ENCODE assay signal across 16 cellular contexts in the genomic region with DNA sequence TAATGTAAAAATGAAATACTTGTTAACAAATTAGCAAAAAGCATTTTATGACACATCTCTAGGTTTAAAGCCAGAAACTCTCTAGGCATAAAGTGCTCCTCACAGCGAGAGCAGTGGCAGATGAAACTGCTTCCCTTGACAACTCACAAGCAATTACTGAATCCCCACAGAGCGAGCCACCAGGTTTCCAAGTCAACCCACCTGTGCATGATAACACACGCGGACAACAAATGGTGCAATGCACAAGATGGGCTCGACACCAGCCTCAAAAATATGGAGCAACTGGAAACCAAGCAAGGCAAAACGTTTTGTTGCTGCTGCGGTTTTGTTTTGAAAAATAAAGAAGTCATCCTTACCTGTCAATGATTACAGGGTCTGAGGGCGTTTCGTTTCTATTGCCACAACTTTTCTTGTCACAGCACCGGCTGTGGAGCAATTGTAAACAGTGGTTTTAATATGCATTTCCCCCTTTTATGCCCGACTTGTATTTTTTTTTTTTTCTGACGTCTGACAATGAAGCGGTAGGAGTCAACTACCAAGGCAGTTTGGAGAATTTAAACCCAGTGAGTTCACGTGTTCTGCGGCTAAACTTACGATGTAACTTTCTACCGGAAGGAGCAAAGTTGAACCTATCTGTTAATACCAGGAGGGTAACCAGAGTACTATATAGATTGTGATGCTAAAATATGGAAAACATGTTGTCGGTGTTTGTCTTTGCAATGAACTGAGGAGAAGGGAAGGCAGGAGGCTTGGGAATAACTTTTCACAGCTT. TPM values are rescaled to one million over a fixed set of nuclear protein-coding genes. Genes with fewer than 3 reads are reported as not detected.
DNase-seq lines count a peak whose midpoint lies in the region; TF ChIP-seq lines count a peak whose summit lies in the region.
"Had no signal": no experiment of that assay in that cellular context is flagged by ENCODE, and none has a peak within 500 bp of the region (broad histone marks: within the 10 kb centered on the region; RNA-seq: fewer than 3 reads in every experiment).

No MANE protein-coding gene starts in this region.

- no peak overlapping the region for H3K27ac ChIP-seq in parathyroid adenoma
- H3K27ac ChIP-seq in Peyer's patch, result no peak overlapping the region
- H3K27ac ChIP-seq: PC-9, upper lobe of left lung had no signal

- H3K27me3 ChIP-seq in parathyroid adenoma (ENCODE audit: control insufficient read depth, insufficient read depth, low read length) (peaks cover 11% of the 10 kb centered on the region), Peyer's patch (peaks cover 0 to 49% of the 10 kb centered on the region in 2 donors)

- TF ChIP-seq POLR2A in NB4 (IDR thresholded peaks at IDR 0.05; ENCODE audit: extremely low read depth, insufficient read length) (no peak), Peyer's patch (IDR thresholded peaks at IDR 0.05) (no peak)

- no peak for TF ChIP-seq CTCF in NB4 (IDR thresholded peaks at IDR 0.05; ENCODE audit: low read depth, low read length)
- TF ChIP-seq CTCF in fibroblast of the aortic adventitia (IDR thresholded peaks at IDR 0.05; ENCODE audit: insufficient read depth, low read length), result no peak
- TF ChIP-seq CTCF in parathyroid adenoma (IDR thresholded peaks at IDR 0.05), result no peak
- TF ChIP-seq CTCF in Peyer's patch (IDR thresholded peaks at IDR 0.05), result no peak

- peak overlapping the region; percentile 2 for H3K4me2 ChIP-seq in parathyroid adenoma (ENCODE audit: low read length)
- H3K4me2 ChIP-seq: PC-9 had no signal

- in situ Hi-C loops in KBM-7 (cut with MboI; ENCODE audit: low pct_unique_long_range_greater_than_20kb, low sequenced_read_pairs), result no loop called here

- peak; percentile 47 for DNase-seq in GF-D8 (lab: John Stamatoyannopoulos, UW)
- DNase-seq in NB4 (ENCODE audit: low read depth), result no peak
- peak; percentile 25 for DNase-seq in fibroblast of the aortic adventitia (ENCODE audit: low read depth)
- no peak for DNase-seq in KBM-7
- DNase-seq in Peyer's patch, result no peak
- no peak for DNase-seq in medulla oblongata (ENCODE audit: extremely low spot score)
- DNase-seq: activated CD4-positive, CD25-positive, alpha-beta regulatory T cell treated with anti-CD3 and anti-CD28 coated beads, Interleukin-2, amount 50 U/mL, for 72 hours; C1 segment of cervical spinal cord; caudate nucleus; kidney; PC-9; stimulated activated CD4-positive, alpha-beta T cell treated with anti-CD3 and anti-CD28 coated beads, Interleukin-4, amount 100 ng/mL, for 24 hours; upper lobe of left lung had no signal

- peak overlapping the region; percentile 27 for H3K4me3 ChIP-seq in NB4 (ENCODE audit: low read depth, low read length)
- peak overlapping the region; percentile 25 for H3K4me3 ChIP-seq in fibroblast of the aortic adventitia (ENCODE audit: low read depth, low read length)
- H3K4me3 ChIP-seq in parathyroid adenoma (ENCODE audit: low read depth, low read length), result no peak overlapping the region
- H3K4me3 ChIP-seq in Peyer's patch, result no peak overlapping the region
- H3K4me3 ChIP-seq: PC-9, upper lobe of left lung had no signal

- H3K4me1 ChIP-seq in parathyroid adenoma, result no peaks in the 10 kb centered on the region
- peaks cover 0 to 15% (median 0%) of the 10 kb centered on the region in 4 donors for H3K4me1 ChIP-seq in Peyer's patch

- no peaks in the 10 kb centered on the region for H3K9me3 ChIP-seq in parathyroid adenoma (ENCODE audit: control insufficient read depth, low read length)
- H3K9me3 ChIP-seq in Peyer's patch, result no peaks in the 10 kb centered on the region
- H3K9me3 ChIP-seq: upper lobe of left lung had no signal

- no peaks in the 10 kb centered on the region for H3K36me3 ChIP-seq in parathyroid adenoma (ENCODE audit: control insufficient read depth, insufficient read depth, low read length)
- no peaks in the 10 kb centered on the region for H3K36me3 ChIP-seq in Peyer's patch
- H3K36me3 ChIP-seq: upper lobe of left lung had no signal

- H2AFZ ChIP-seq in parathyroid adenoma, result no peak overlapping the region
- H2AFZ ChIP-seq: PC-9 had no signal

- no peaks in the 10 kb centered on the region for H3K79me2 ChIP-seq in parathyroid adenoma

- H3K9ac ChIP-seq in parathyroid adenoma, result no peak overlapping the region

RNA-seq across cellular contexts. Expression of gene EBF3, which starts 7.0 kb away (rescaled TPM):
- total RNA-seq in fibroblast of the aortic adventitia (ENCODE audit: low replicate concordance) (5.2 and 14.7 TPM in 2 replicates), Peyer's patch (1 to 10 TPM in 3 of 4 donors, not detected in 1; 1.5 to 4.1 (median 1.9) TPM)
- total RNA-seq: MCF 10A, NCI-H460, PC-9 had no signal

Comparison
In these comparisons a context has a peak if more than half of its experiments do, and no peak if none do; other contexts are left out.
1. DNase-seq: peak in GF-D8 (single experiment) and fibroblast of the aortic adventitia (single experiment); none in NB4 (single experiment), KBM-7 (single experiment), Peyer's patch (0 of 3) and medulla oblongata (single experiment).
2. H3K4me3 ChIP-seq: peak in NB4 (single experiment) and fibroblast of the aortic adventitia (single experiment); none in parathyroid adenoma (single experiment) and Peyer's patch (0 of 4).